Comparison of ENCODE assay signal across 17 cellular contexts in the genomic region with DNA sequence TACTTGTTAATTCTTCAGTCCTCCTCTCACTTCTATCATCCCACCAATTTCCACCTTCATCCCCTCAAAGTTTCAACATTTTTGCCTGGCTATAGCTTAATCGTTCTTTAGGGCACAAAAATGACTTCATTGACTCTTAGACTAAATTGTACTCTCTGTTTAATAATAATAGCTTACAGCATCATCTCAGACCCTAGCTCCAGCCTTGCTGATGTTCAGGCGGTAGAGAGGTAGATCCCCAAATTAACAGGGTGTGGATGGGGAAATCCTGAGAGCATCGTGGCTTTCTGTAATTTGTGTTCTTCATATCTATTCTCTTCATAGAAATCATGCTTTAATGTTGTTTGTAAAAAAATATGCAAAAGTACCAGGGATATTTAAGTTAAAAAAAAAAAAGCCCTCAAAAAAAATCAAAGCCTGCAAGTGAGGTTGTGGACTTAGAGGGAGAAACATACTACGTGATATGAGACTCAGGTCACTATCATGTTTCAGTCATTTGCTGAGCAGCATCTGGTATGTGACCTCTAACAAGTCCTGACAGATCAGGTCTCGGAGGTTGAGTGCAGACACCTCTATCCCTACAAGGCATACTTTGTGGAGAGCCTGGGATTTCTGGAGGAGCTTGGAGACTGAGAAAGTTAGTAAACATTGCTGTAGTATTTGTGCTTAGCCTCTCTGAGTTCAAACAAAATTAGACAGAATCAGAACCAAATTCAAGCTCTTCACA.
DNase-seq lines count a peak whose midpoint lies in the region; ATAC-seq and TF ChIP-seq lines count a peak whose summit lies in the region.
"Had no signal": no experiment of that assay in that cellular context is flagged by ENCODE, and none has a peak within 500 bp of the region (broad histone marks: within the 10 kb centered on the region; RNA-seq: fewer than 3 reads in every experiment).

No MANE protein-coding gene starts in this region.

- intact Hi-C loops in Right ventricle myocardium inferior (cut with DNase I) = loop anchor here (1.0 to 10.0 kb wide), 2 partner anchors 473 to 927 kb away; no protein-coding TSS in a partner anchor

- CTCF ChIA-PET in WTC11 (lab: Charles Lee) = no interaction called here

- H3K4me1 ChIP-seq in right atrium auricular region = peaks cover 0 to 13% of the 10 kb centered on the region in 2 donors
- no peaks in the 10 kb centered on the region for H3K4me1 ChIP-seq in hepatocyte (ENCODE audit: insufficient read depth)
- peaks cover 7 to 12% (median 11%) of the 10 kb centered on the region in 3 donors for H3K4me1 ChIP-seq in skeletal muscle tissue (ENCODE audit: control insufficient read depth in 3 of 3, insufficient read depth in 3 of 3, low read length in 3 of 3)

- H3K79me2 ChIP-seq in hepatocyte = no peaks in the 10 kb centered on the region

- TF ChIP-seq CTCF in right atrium auricular region (IDR thresholded peaks at IDR 0.05) = no peak
- TF ChIP-seq CTCF in WTC11 (IDR thresholded peaks at IDR 0.05) = no peak
- TF ChIP-seq CTCF in hepatocyte (IDR thresholded peaks at IDR 0.05; ENCODE audit: poor library complexity) = no peak

- H3K9ac ChIP-seq in skeletal muscle tissue (ENCODE audit: low read depth in 1 of 3, low read length in 3 of 3) = no peak overlapping the region

- ATAC-seq in Right ventricle myocardium inferior (peak; percentile 37), WTC11 (no peak), HG02840 (IDR thresholded peaks at IDR 0.05; ENCODE audit: low FRiP score, unreplicated experiment) (no peak)
- ATAC-seq: activated T-helper 17 cell treated with anti-CD3 and anti-CD28 coated beads, Interleukin-2, amount 50 U/mL, for 72 hours; GM23338 had no signal

- H3K36me3 ChIP-seq in right atrium auricular region (no peaks in the 10 kb centered on the region), hepatocyte (replicated peaks; ENCODE audit: insufficient read depth, low read depth) (no peaks in the 10 kb centered on the region), skeletal muscle tissue (ENCODE audit: control insufficient read depth in 3 of 3, insufficient read depth in 3 of 3, low read length in 3 of 3) (no peaks in the 10 kb centered on the region)

- H3K36me3 Mint-ChIP-seq in WTC11 = peaks cover 45% of the 10 kb centered on the region

- no peak overlapping the region for H3K4me3 ChIP-seq in right atrium auricular region
- H3K4me3 ChIP-seq in hepatocyte = no peak overlapping the region
- H3K4me3 ChIP-seq in skeletal muscle tissue (ENCODE audit: low read length in 3 of 3) = no peak overlapping the region
- H3K4me3 ChIP-seq: GM23338 had no signal

- H3K9me3 Mint-ChIP-seq in WTC11 = peaks cover 41% of the 10 kb centered on the region
- H3K9me3 Mint-ChIP-seq: CD4-positive, alpha-beta T cell had no signal

- peaks cover 51% of the 10 kb centered on the region for H3K4me1 Mint-ChIP-seq in WTC11
- H3K4me1 Mint-ChIP-seq: activated T-helper 17 cell treated with anti-CD3 and anti-CD28 coated beads, Interleukin-2, amount 50 U/mL, for 72 hours; naive B cell had no signal

- peak overlapping the region; percentile 37; the same call in 1 of the 2 replicates for H3K27ac Mint-ChIP-seq in WTC11
- H3K27ac Mint-ChIP-seq: activated T-helper 17 cell treated with anti-CD3 and anti-CD28 coated beads, Interleukin-2, amount 50 U/mL, for 72 hours; CD4-positive, alpha-beta T cell; GM23338 had no signal

- H3K27ac ChIP-seq in right atrium auricular region (peak overlapping the region in 1 of 2 donors; percentile 31), hepatocyte (peak overlapping the region; percentile 35), skeletal muscle tissue (ENCODE audit: low read depth, low read length) (peak overlapping the region; percentile 41)

- H3K9me2 ChIP-seq in hepatocyte (replicated peaks; ENCODE audit: insufficient read depth) = no peaks in the 10 kb centered on the region

- DNase-seq in Right ventricle myocardium inferior (ENCODE audit: missing footprints) (no peak), right atrium auricular region (ENCODE audit: low spot score) (no peak), WTC11 (ENCODE audit: low spot score) (no peak), hepatocyte (ENCODE audit: low spot score) (no peak), DMS153 (lab: John Stamatoyannopoulos, UW) (no peak), NCI-H1694 treated with DMSO at 0.1 percent for 48 hours (lab: John Stamatoyannopoulos, UW) (no peak)
- DNase-seq: CD4-positive, alpha-beta T cell; foreskin melanocyte; Kasumi-1; naive B cell; NCI-H1436 treated with DMSO at 0.1 percent for 48 hours; NCI-H446; OCI-M1 had no signal

- H4K20me1 ChIP-seq in hepatocyte (ENCODE audit: insufficient read depth, poor library complexity, severe bottlenecking) = no peaks in the 10 kb centered on the region

- H3K4me3 Mint-ChIP-seq in WTC11 = no peak overlapping the region
- H3K4me3 Mint-ChIP-seq: activated T-helper 17 cell treated with anti-CD3 and anti-CD28 coated beads, Interleukin-2, amount 50 U/mL, for 72 hours; CD4-positive, alpha-beta T cell; GM23338; naive B cell had no signal

- H3K9me3 ChIP-seq in right atrium auricular region (no peaks in the 10 kb centered on the region), hepatocyte (ENCODE audit: low read depth) (no peaks in the 10 kb centered on the region), skeletal muscle tissue (ENCODE audit: control insufficient read depth in 3 of 3, low read length in 3 of 3) (peaks cover 0 to 3% (median 0%) of the 10 kb centered on the region in 3 donors)

- POLR2A ChIA-PET in WTC11 (lab: Charles Lee) = interaction anchor here (0.6 kb wide), 1 partner anchor 1062 kb away, joined by 3 read pairs; no protein-coding TSS in a partner anchor

- H3K27me3 Mint-ChIP-seq in WTC11 (ENCODE audit: low read depth) = peaks cover 6% of the 10 kb centered on the region; the same call in 1 of the 2 replicates
- H3K27me3 Mint-ChIP-seq: CD4-positive, alpha-beta T cell; naive B cell had no signal

- 72% methylated on average over 5 of the region's 5 CpGs for WGBS in hepatocyte (ENCODE audit: low lambda C conversion rate, missing lambda C conversion rate)

- peak overlapping the region; percentile 43 for H2AFZ ChIP-seq in hepatocyte
- H2AFZ ChIP-seq: GM23338 had no signal

- H3K4me2 ChIP-seq in hepatocyte = no peak overlapping the region
- H3K4me2 ChIP-seq: GM23338 had no signal

- H3K27me3 ChIP-seq in right atrium auricular region (no peaks in the 10 kb centered on the region), hepatocyte (no peaks in the 10 kb centered on the region), skeletal muscle tissue (ENCODE audit: control insufficient read depth in 3 of 3, insufficient read depth in 3 of 3, low read length in 3 of 3) (no peaks in the 10 kb centered on the region)

TF ChIP-seq in WTC11, 78 proteins besides CTCF, POLR2A, EP300 and RAD21:
- TF ChIP-seq, protein P1, sequence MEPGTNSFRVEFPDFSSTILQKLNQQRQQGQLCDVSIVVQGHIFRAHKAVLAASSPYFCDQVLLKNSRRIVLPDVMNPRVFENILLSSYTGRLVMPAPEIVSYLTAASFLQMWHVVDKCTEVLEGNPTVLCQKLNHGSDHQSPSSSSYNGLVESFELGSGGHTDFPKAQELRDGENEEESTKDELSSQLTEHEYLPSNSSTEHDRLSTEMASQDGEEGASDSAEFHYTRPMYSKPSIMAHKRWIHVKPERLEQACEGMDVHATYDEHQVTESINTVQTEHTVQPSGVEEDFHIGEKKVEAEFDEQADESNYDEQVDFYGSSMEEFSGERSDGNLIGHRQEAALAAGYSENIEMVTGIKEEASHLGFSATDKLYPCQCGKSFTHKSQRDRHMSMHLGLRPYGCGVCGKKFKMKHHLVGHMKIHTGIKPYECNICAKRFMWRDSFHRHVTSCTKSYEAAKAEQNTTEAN (CRISPR knock-in tag; IDR thresholded peaks at IDR 0.05) = no peak
- no peak for TF ChIP-seq ZNF416 (CRISPR knock-in tag; IDR thresholded peaks at IDR 0.05)
